In genomic region chr17:70969540-70970034, GRCh38 we compare ENCODE assay signal across 18 cellular contexts.
DNase-seq lines count a peak whose midpoint lies in the region; ATAC-seq, FAIRE-seq and TF ChIP-seq lines count a peak whose summit lies in the region.
"Had no signal": no experiment of that assay in that cellular context is flagged by ENCODE, and none has a peak within 500 bp of the region (broad histone marks: within the 10 kb centered on the region; RNA-seq: fewer than 3 reads in every experiment).

No MANE protein-coding gene starts in this region.

- no peaks in the 10 kb centered on the region for H3K4me1 Mint-ChIP-seq in activated CD4-positive, alpha-beta memory T cell treated with anti-CD3 and anti-CD28 coated beads, Interleukin-2, amount 10 ng/mL, durations not matched to agents 7 days and 5 days
- H3K4me1 Mint-ChIP-seq: CD4-positive, alpha-beta memory T cell had no signal

- dilution Hi-C loops in IMR-90 (cut with HindIII; ENCODE audit: low sequenced_read_pairs, unreplicated experiment): no loop called here

- H2AK5ac ChIP-seq in IMR-90 (ENCODE audit: low read depth, low read length): no peak overlapping the region

- in situ Hi-C loops in HepG2 (cut with HindIII; ENCODE audit: extremely low pct_ligation_motif_present, low pct_unique_long_range_greater_than_20kb) (no loop called here), IMR-90 (cut with MboI; ENCODE audit: low sequenced_read_pairs) (no loop called here)

- TF ChIP-seq CTCF in HepG2 (CRISPR knock-in tag; IDR thresholded peaks at IDR 0.05) (no peak), right lobe of liver (IDR thresholded peaks at IDR 0.05) (no peak), IMR-90 (conservative IDR thresholded peaks at IDR 0.05; ENCODE audit: low read depth, low read length) (no peak), osteoblast (IDR thresholded peaks at IDR 0.05; ENCODE audit: extremely low read depth, low read depth, low read length) (no peak)

- H3K18ac ChIP-seq in IMR-90 (ENCODE audit: low read depth, low read length): no peak overlapping the region

- no peak overlapping the region for H2BK5ac ChIP-seq in IMR-90 (ENCODE audit: low read depth, low read length, poor library complexity, severe bottlenecking)

- H3K36me3 ChIP-seq in HepG2 (replicated peaks in 1 of 2; ENCODE audit: control insufficient read depth in 1 of 2, insufficient read depth in 2 of 2, low read length in 2 of 2): no peaks in the 10 kb centered on the region
- no peaks in the 10 kb centered on the region for H3K36me3 ChIP-seq in right lobe of liver
- no peaks in the 10 kb centered on the region for H3K36me3 ChIP-seq in IMR-90 (ENCODE audit: control insufficient read depth, insufficient read depth, low read length)
- H3K36me3 ChIP-seq in osteoblast (ENCODE audit: insufficient read depth, low read length): no peaks in the 10 kb centered on the region
- H3K36me3 ChIP-seq: HAP-1 had no signal

- WGBS in HepG2 (ENCODE audit: low lambda C conversion rate): 40% methylated on average over 5 of the region's 5 CpGs
- WGBS in right lobe of liver (ENCODE audit: insufficient coverage, low coverage, low lambda C conversion rate, missing lambda C conversion rate): 88% methylated on average over 5 of the region's 5 CpGs
- no CpG with 5 or more reads among the region's 5 CpGs for WGBS in IMR-90 (ENCODE audit: extremely low coverage in 2 of 2, insufficient read length in 1 of 2), 2 experiments

- no peak overlapping the region for H4K8ac ChIP-seq in IMR-90 (ENCODE audit: low read depth in 2 of 2, low read length in 2 of 2)

- H2AFZ ChIP-seq in HepG2 (ENCODE audit: low read length) (no peak overlapping the region), IMR-90 (replicated peaks; ENCODE audit: low read length, poor library complexity) (no peak overlapping the region), osteoblast (ENCODE audit: low read length) (peak overlapping the region; percentile 1)

- no peaks in the 10 kb centered on the region for H3K27me3 Mint-ChIP-seq in activated CD4-positive, alpha-beta memory T cell treated with anti-CD3 and anti-CD28 coated beads, Interleukin-2, amount 10 ng/mL, durations not matched to agents 7 days and 5 days
- H3K27me3 Mint-ChIP-seq: CD4-positive, alpha-beta memory T cell had no signal

- TF ChIP-seq RAD21 in HepG2 (CRISPR knock-in tag; IDR thresholded peaks at IDR 0.05) (no peak), IMR-90 (IDR thresholded peaks at IDR 0.05; ENCODE audit: low read length) (no peak)

- no peak overlapping the region for H4K5ac ChIP-seq in IMR-90 (ENCODE audit: low read depth, low read length)

- H3K27ac ChIP-seq in HepG2 (ENCODE audit: extremely low read length, insufficient read depth, low read length) (no peak overlapping the region), right lobe of liver (no peak overlapping the region), IMR-90 (ENCODE audit: insufficient read depth, low read length) (no peak overlapping the region), osteoblast (ENCODE audit: low read depth, low read length) (no peak overlapping the region)

- H3K4me3 Mint-ChIP-seq in activated CD4-positive, alpha-beta memory T cell treated with anti-CD3 and anti-CD28 coated beads, Interleukin-2, amount 10 ng/mL, durations not matched to agents 7 days and 5 days: no peak overlapping the region
- H3K4me3 Mint-ChIP-seq: CD4-positive, alpha-beta memory T cell had no signal

- H3K4ac ChIP-seq in IMR-90 (ENCODE audit: low read depth, low read length): no peak overlapping the region

- H3K79me1 ChIP-seq in IMR-90 (ENCODE audit: low read depth in 1 of 2, low read length in 2 of 2): no peaks in the 10 kb centered on the region

- TF ChIP-seq EP300 in HepG2 (IDR thresholded peaks at IDR 0.05; ENCODE audit: low read depth in 2 of 2, low read length in 2 of 2): no peak
- TF ChIP-seq EP300 in HepG2 (CRISPR knock-in tag; IDR thresholded peaks at IDR 0.05; ENCODE audit: borderline replicate concordance): no peak

- H3K9me1 ChIP-seq in IMR-90 (ENCODE audit: insufficient read depth, low read length): no peaks in the 10 kb centered on the region

- H3K27ac Mint-ChIP-seq in activated CD4-positive, alpha-beta memory T cell treated with anti-CD3 and anti-CD28 coated beads, Interleukin-2, amount 10 ng/mL, durations not matched to agents 7 days and 5 days: no peak overlapping the region
- H3K27ac Mint-ChIP-seq: CD4-positive, alpha-beta memory T cell had no signal

- H3K56ac ChIP-seq in IMR-90 (ENCODE audit: extremely low read depth, insufficient read depth, low read length): no peak overlapping the region

- H2BK15ac ChIP-seq in IMR-90 (ENCODE audit: low read depth, low read length): 0 out of 3 replicates have a peak overlapping the region, but pooled peaks have one; percentile 6

- peak overlapping the region; percentile 46; the same call in 1 of the 2 replicates for H2BK120ac ChIP-seq in IMR-90 (ENCODE audit: low read depth, low read length)

- no peak overlapping the region for H3K4me2 ChIP-seq in HepG2 (ENCODE audit: low read depth, low read length)
- no peak overlapping the region for H3K4me2 ChIP-seq in IMR-90 (ENCODE audit: low read depth, low read length)
- no peak overlapping the region for H3K4me2 ChIP-seq in osteoblast (ENCODE audit: insufficient read depth, low read length)

- no TSS peak for BruUV-seq in HepG2 (replicated peaks; lab: Mats Ljungman, UMichigan)
- no TSS peak for BruUV-seq in IMR-90 (replicated peaks; lab: Mats Ljungman, UMichigan)

- peaks cover 83% of the 10 kb centered on the region for H3K9me3 ChIP-seq in HepG2 (ENCODE audit: low read length)
- no peaks in the 10 kb centered on the region for H3K9me3 ChIP-seq in right lobe of liver
- H3K9me3 ChIP-seq in IMR-90 (ENCODE audit: control insufficient read depth, insufficient read depth, low read length): peaks cover 6% of the 10 kb centered on the region
- H3K9me3 ChIP-seq in osteoblast (ENCODE audit: low read depth, low read length): peaks cover 2% of the 10 kb centered on the region
- H3K9me3 ChIP-seq: HAP-1 had no signal

- H3K79me2 ChIP-seq in HepG2 (ENCODE audit: insufficient read depth, low read length) (no peaks in the 10 kb centered on the region), osteoblast (ENCODE audit: insufficient read depth, low read length) (no peaks in the 10 kb centered on the region)

- intact Hi-C loops in HepG2 (cut with micrococcal nuclease; ENCODE audit: unreplicated experiment) (no loop called here), right lobe of liver (cut with DNase I) (no loop called here), IMR-90 (cut with micrococcal nuclease) (no loop called here)

- H2BK20ac ChIP-seq in IMR-90 (ENCODE audit: low read depth, low read length): no peak overlapping the region

- no peak overlapping the region for H3K4me3 ChIP-seq in HepG2 (replicated peaks in 1 of 3; ENCODE audit: insufficient read depth in 1 of 3, low read depth in 2 of 3, low read length in 3 of 3)
- no peak overlapping the region for H3K4me3 ChIP-seq in right lobe of liver
- no peak overlapping the region for H3K4me3 ChIP-seq in IMR-90 (ENCODE audit: insufficient read depth, low read depth, low read length)
- H3K4me3 ChIP-seq in osteoblast (ENCODE audit: insufficient read depth, low read length): no peak overlapping the region
- H3K4me3 ChIP-seq: HAP-1 had no signal

- FAIRE-seq in HepG2 (lab: Jason Lieb, UNC): no peak
- FAIRE-seq: GM12891, GM18507, H54 had no signal

- H3K9ac ChIP-seq in HepG2 (ENCODE audit: insufficient read depth, low read depth, low read length): no peak overlapping the region
- H3K9ac ChIP-seq in IMR-90 (ENCODE audit: low read depth, low read length): no peak overlapping the region

- POLR2A ChIA-PET in HepG2 (lab: Yijun Ruan, JAX) (no interaction called here), IMR-90 (lab: Charles Lee; ENCODE audit: unreplicated experiment) (no interaction called here)
- POLR2A ChIA-PET in activated CD4-positive, alpha-beta memory T cell treated with anti-CD3 and anti-CD28 coated beads, Interleukin-2, amount 10 ng/mL, durations not matched to agents 7 days and 5 days (lab: Charles Lee): no interaction called here

- H4K20me1 ChIP-seq in HepG2 (ENCODE audit: insufficient read depth, low read length) (no peaks in the 10 kb centered on the region), IMR-90 (ENCODE audit: insufficient read depth, low read length) (no peaks in the 10 kb centered on the region), osteoblast (ENCODE audit: insufficient read depth, low read length) (no peaks in the 10 kb centered on the region)

- DNase-seq in HepG2 (ENCODE audit: low spot score) (no peak), right lobe of liver (no peak), IMR-90 (no peak), osteoblast (ENCODE audit: insufficient read length, low spot score, missing footprints) (no peak)
- DNase-seq in activated CD4-positive, alpha-beta memory T cell treated with anti-CD3 and anti-CD28 coated beads, Interleukin-2, amount 10 ng/mL, durations not matched to agents 7 days and 5 days: no peak
- DNase-seq: C1 segment of cervical spinal cord; Calu3; CD4-positive, alpha-beta memory T cell; COR-L47; DMS153; DMS79 treated with DMSO at 0.1 percent for 48 hours; GF-D8; GOT3 had no signal

- TF ChIP-seq POLR2A in HepG2 (IDR thresholded peaks at IDR 0.05; ENCODE audit: insufficient read depth in 1 of 2, low read depth in 2 of 2, low read length in 2 of 2) (no peak), right lobe of liver (IDR thresholded peaks at IDR 0.05) (no peak), IMR-90 (IDR thresholded peaks at IDR 0.05; ENCODE audit: low read depth, low read length) (no peak)

- H3K23ac ChIP-seq in IMR-90 (ENCODE audit: low read depth, low read length): no peak overlapping the region

- H3K36me3 Mint-ChIP-seq in activated CD4-positive, alpha-beta memory T cell treated with anti-CD3 and anti-CD28 coated beads, Interleukin-2, amount 10 ng/mL, durations not matched to agents 7 days and 5 days (ENCODE audit: low read depth): no peaks in the 10 kb centered on the region
- H3K36me3 Mint-ChIP-seq: CD4-positive, alpha-beta memory T cell had no signal

- CTCF ChIA-PET in HepG2 (lab: Yijun Ruan, JAX; ENCODE audit: low intra/inter-chr PET ratio, low total read pairs): no interaction called here
- CTCF ChIA-PET in IMR-90 (lab: Yijun Ruan, JAX): interaction anchor here (0.6 kb wide), 1 partner anchor 43 kb away, joined by 8 read pairs; no protein-coding TSS in a partner anchor
- CTCF ChIA-PET in activated CD4-positive, alpha-beta memory T cell treated with anti-CD3 and anti-CD28 coated beads, Interleukin-2, amount 10 ng/mL, durations not matched to agents 7 days and 5 days (lab: Charles Lee): no interaction called here

- ATAC-seq in HepG2 (no peak), right lobe of liver (no peak), IMR-90 (ENCODE audit: low read depth) (no peak), GM18907 (IDR thresholded peaks at IDR 0.05; ENCODE audit: unreplicated experiment) (no peak)

- H3K27me3 ChIP-seq in HepG2 (ENCODE audit: control insufficient read depth in 1 of 2, insufficient read depth in 2 of 2, low read length in 2 of 2) (no peaks in the 10 kb centered on the region), right lobe of liver (no peaks in the 10 kb centered on the region), IMR-90 (ENCODE audit: control insufficient read depth, insufficient read depth, low read length) (no peaks in the 10 kb centered on the region), osteoblast (ENCODE audit: insufficient read depth, low read length) (no peaks in the 10 kb centered on the region)

- H2AK9ac ChIP-seq in IMR-90 (replicated peaks; ENCODE audit: low read depth, low read length, poor library complexity): no peak overlapping the region

- no peak overlapping the region for H4K91ac ChIP-seq in IMR-90 (ENCODE audit: insufficient read depth, low read depth, low read length)

- no peak overlapping the region for H3K14ac ChIP-seq in IMR-90 (replicated peaks; ENCODE audit: low read depth, low read length)

- H3K9me3 Mint-ChIP-seq in activated CD4-positive, alpha-beta memory T cell treated with anti-CD3 and anti-CD28 coated beads, Interleukin-2, amount 10 ng/mL, durations not matched to agents 7 days and 5 days: peaks cover 8% of the 10 kb centered on the region

- H3K4me1 ChIP-seq in HepG2 (ENCODE audit: insufficient read depth, low read length) (no peaks in the 10 kb centered on the region), right lobe of liver (no peaks in the 10 kb centered on the region), IMR-90 (ENCODE audit: control insufficient read depth, insufficient read depth, low read length) (no peaks in the 10 kb centered on the region), osteoblast (ENCODE audit: insufficient read depth, low read length) (no peaks in the 10 kb centered on the region)
- H3K4me1 ChIP-seq: HAP-1 had no signal
